26 cellular contexts compared by ENCODE assay signal in genomic region chr12:19577131-19577530, GRCh38.
"Had no signal": no experiment of that assay in that cellular context is flagged by ENCODE, and none has a peak within 500 bp of the region (broad histone marks: within the 10 kb centered on the region; RNA-seq: fewer than 3 reads in every experiment).

No MANE protein-coding gene starts in this region.

- H3K4me1 ChIP-seq: right lobe of liver, uterus had no signal

- H3K27ac Mint-ChIP-seq: activated B cell treated with CpG ODN at 0.5 μM for 24 hours; activated CD4-positive, alpha-beta T cell treated with anti-CD3 and anti-CD28 coated beads for 36 hours; activated naive CD4-positive, alpha-beta T cell treated with anti-CD3 and anti-CD28 coated beads, Interleukin-2, amount 10 ng/mL, durations not matched to agents 7 days and 5 days; memory B cell; stimulated activated effector memory CD8-positive, alpha-beta T cell treated with anti-CD3 and anti-CD28 coated beads, Interleukin-12 subunit alpha, Interleukin-12 subunit beta, amount 100 ng/mL, for 72 hours; stimulated activated naive CD8-positive, alpha-beta T cell treated with anti-CD3 and anti-CD28 coated beads, Interleukin-15, amount 100 ng/mL, for 72 hours; T-helper 1 cell treated with Interleukin-12 subunit alpha and Interleukin-12 subunit beta and Interleukin-4 antibody, amounts not matched to agents 30 μg/mL and 1 μg/mL, for 36 hours had no signal

- H3K36me3 ChIP-seq: right lobe of liver, uterus had no signal

- H3K27me3 Mint-ChIP-seq: activated B cell treated with CpG ODN at 0.5 μM for 24 hours; activated CD4-positive, alpha-beta T cell treated with anti-CD3 and anti-CD28 coated beads for 36 hours; activated naive CD4-positive, alpha-beta T cell treated with anti-CD3 and anti-CD28 coated beads, Interleukin-2, amount 10 ng/mL, durations not matched to agents 7 days and 5 days; memory B cell; naive B cell; stimulated activated naive CD8-positive, alpha-beta T cell treated with anti-CD3 and anti-CD28 coated beads, Interleukin-15, amount 100 ng/mL, for 72 hours had no signal

- H3K27me3 ChIP-seq: right lobe of liver, tibial nerve, uterus had no signal

- H3K9me3 ChIP-seq: right lobe of liver, uterus had no signal

- H3K4me1 Mint-ChIP-seq: activated B cell treated with CpG ODN at 0.5 μM for 24 hours; activated CD4-positive, alpha-beta T cell treated with anti-CD3 and anti-CD28 coated beads for 36 hours; activated naive CD4-positive, alpha-beta T cell treated with anti-CD3 and anti-CD28 coated beads, Interleukin-2, amount 10 ng/mL, durations not matched to agents 7 days and 5 days; memory B cell; naive B cell; stimulated activated naive CD8-positive, alpha-beta T cell treated with anti-CD3 and anti-CD28 coated beads, Interleukin-15, amount 100 ng/mL, for 72 hours had no signal

- ATAC-seq: activated CD4-positive, alpha-beta T cell treated with anti-CD3 and anti-CD28 coated beads for 36 hours; activated T-cell treated with anti-CD3 and anti-CD28 coated beads, Interleukin-2, amount 50 U/mL, for 72 hours; left ventricle myocardium superior; right lobe of liver; stimulated activated effector memory CD8-positive, alpha-beta T cell treated with anti-CD3 and anti-CD28 coated beads, Interleukin-12 subunit alpha, Interleukin-12 subunit beta, amount 100 ng/mL, for 72 hours; stimulated activated naive CD8-positive, alpha-beta T cell treated with anti-CD3 and anti-CD28 coated beads, Interleukin-15, amount 100 ng/mL, for 72 hours had no signal

- H3K27ac ChIP-seq: right lobe of liver had no signal

- H3K4me3 ChIP-seq: right lobe of liver, skin epidermis, tibial nerve, uterus had no signal

- H3K36me3 Mint-ChIP-seq: stimulated activated effector memory CD8-positive, alpha-beta T cell treated with anti-CD3 and anti-CD28 coated beads, Interleukin-12 subunit alpha, Interleukin-12 subunit beta, amount 100 ng/mL, for 72 hours had no signal

- H3K4me3 Mint-ChIP-seq: activated B cell treated with CpG ODN at 0.5 μM for 24 hours; activated CD4-positive, alpha-beta T cell treated with anti-CD3 and anti-CD28 coated beads for 36 hours; activated naive CD4-positive, alpha-beta T cell treated with anti-CD3 and anti-CD28 coated beads, Interleukin-2, amount 10 ng/mL, durations not matched to agents 7 days and 5 days; activated T-cell treated with anti-CD3 and anti-CD28 coated beads, Interleukin-2, amount 50 U/mL, for 72 hours; memory B cell; naive B cell; neural crest cell; stimulated activated effector memory CD8-positive, alpha-beta T cell treated with anti-CD3 and anti-CD28 coated beads, Interleukin-12 subunit alpha, Interleukin-12 subunit beta, amount 100 ng/mL, for 72 hours; stimulated activated naive CD8-positive, alpha-beta T cell treated with anti-CD3 and anti-CD28 coated beads, Interleukin-15, amount 100 ng/mL, for 72 hours; T-helper 1 cell treated with Interleukin-12 subunit alpha and Interleukin-12 subunit beta and Interleukin-4 antibody, amounts not matched to agents 30 μg/mL and 1 μg/mL, for 36 hours had no signal

- DNase-seq: activated B cell treated with CpG ODN at 0.5 μM for 24 hours; activated CD4-positive, alpha-beta T cell treated with anti-CD3 and anti-CD28 coated beads for 36 hours; activated CD4-positive, alpha-beta T cell treated with anti-CD3 and anti-CD28 coated beads, Interleukin-2, amount 50 U/mL, for 48 hours; activated effector memory CD4-positive, alpha-beta T cell treated with Interleukin-2 at 50 U/mL for 16 hours; activated naive CD4-positive, alpha-beta T cell treated with anti-CD3 and anti-CD28 coated beads, Interleukin-2, amount 10 ng/mL, durations not matched to agents 7 days and 5 days; activated T-cell treated with anti-CD3 and anti-CD28 coated beads, Interleukin-2, amount 50 U/mL, for 72 hours; cerebellar nuclear complex; cortex of kidney; effector CD4-positive, alpha-beta T cell; foreskin melanocyte; head of caudate nucleus; left ventricle myocardium superior; naive B cell; occipital lobe; posterior cingulate gyrus; right lobe of liver; stimulated activated CD4-positive, alpha-beta T cell treated with anti-CD3 and anti-CD28 coated beads, Interleukin-2, amount 100 ng/mL, for 24 hours; stimulated activated naive CD8-positive, alpha-beta T cell treated with anti-CD3 and anti-CD28 coated beads, Interleukin-15, amount 100 ng/mL, for 72 hours; T1000; uterus had no signal
